In genomic region chr18:2302012-2302411, GRCh38 we compare ENCODE assay signal across 23 cellular contexts.
DNase-seq lines count a peak whose midpoint lies in the region; ATAC-seq, FAIRE-seq and TF ChIP-seq lines count a peak whose summit lies in the region.
"Had no signal": no experiment of that assay in that cellular context is flagged by ENCODE, and none has a peak within 500 bp of the region (broad histone marks: within the 10 kb centered on the region; RNA-seq: fewer than 3 reads in every experiment).

No MANE protein-coding gene starts in this region.

- TF ChIP-seq POLR2A in breast epithelium (IDR thresholded peaks at IDR 0.05), result no peak
- no peak for TF ChIP-seq POLR2A in adrenal gland (IDR thresholded peaks at IDR 0.05)
- no peak for TF ChIP-seq POLR2A in HepG2 (IDR thresholded peaks at IDR 0.05; ENCODE audit: insufficient read depth in 1 of 2, low read depth in 2 of 2, low read length in 2 of 2)

- 22 to 58% (median 40%) methylated on average over 1 of the region's 1 CpG for WGBS in adrenal gland, 4 donors
- 0% methylated on average over 1 of the region's 1 CpG for WGBS in HepG2 (ENCODE audit: low lambda C conversion rate)

- no peak overlapping the region for H3K9ac ChIP-seq in keratinocyte (ENCODE audit: control insufficient read depth, extremely low read depth, insufficient read depth, low read length)
- no peak overlapping the region for H3K9ac ChIP-seq in HepG2 (ENCODE audit: insufficient read depth, low read depth, low read length)

- no peaks in the 10 kb centered on the region for H3K27me3 Mint-ChIP-seq in MCF 10A (ENCODE audit: insufficient read depth, unreplicated experiment)

- H3K27ac Mint-ChIP-seq in MCF 10A (ENCODE audit: low read depth, unreplicated experiment), result peak overlapping the region; percentile 87
- H3K27ac Mint-ChIP-seq: CD8-positive, alpha-beta T cell had no signal

- BruUV-seq in MCF 10A (replicated peaks; lab: Mats Ljungman, UMichigan) (TSS peak; percentile 93), HepG2 (replicated peaks; lab: Mats Ljungman, UMichigan) (no TSS peak)

- H3K9me1 ChIP-seq in keratinocyte (ENCODE audit: control insufficient read depth, extremely low read depth, insufficient read depth, low read length), result no peaks in the 10 kb centered on the region

- intact Hi-C loops in MCF 10A (cut with micrococcal nuclease), result loop anchor here (2.0 to 10.0 kb wide), 2 partner anchors 61 to 187 kb away; no protein-coding TSS in a partner anchor
- intact Hi-C loops in breast epithelium (cut with DNase I; ENCODE audit: low total_unique reads), result no loop called here
- intact Hi-C loops in adrenal gland (cut with DNase I), result no loop called here
- intact Hi-C loops in HepG2 (cut with micrococcal nuclease; ENCODE audit: unreplicated experiment), result loop anchor here (5.0 kb wide), 1 partner anchor 95 kb away; no protein-coding TSS in a partner anchor

- H3K4me2 ChIP-seq in keratinocyte (ENCODE audit: control insufficient read depth, extremely low read depth, insufficient read depth, low read depth, low read length) (no peak overlapping the region), HepG2 (ENCODE audit: low read depth, low read length) (no peak overlapping the region)

- no peaks in the 10 kb centered on the region for H3K9me3 Mint-ChIP-seq in MCF 10A (ENCODE audit: unreplicated experiment)
- H3K9me3 Mint-ChIP-seq: CD8-positive, alpha-beta T cell had no signal

- DNase-seq in MCF 10A (ENCODE audit: unreplicated experiment) (no peak), breast epithelium (ENCODE audit: low spot score in 2 of 2) (no peak), SJSA1 (ENCODE audit: low read depth in 1 of 2, low spot score in 2 of 2) (no peak), keratinocyte (ENCODE audit: low read depth, low spot score) (no peak), Kasumi-1 (lab: John Stamatoyannopoulos, UW) (no peak), adrenal gland (no peak), HepG2 (ENCODE audit: low spot score) (no peak)
- DNase-seq: AML-193; C1 segment of cervical spinal cord; CD8-positive, alpha-beta T cell; DMS79; H7; IMR-90; NCI-H1417; NCI-H1694 treated with DMSO at 0.1 percent for 48 hours; NCI-H2081 treated with DMSO at 0.1 percent for 48 hours; NCI-H2171 treated with DMSO at 0.1 percent for 48 hours; NCI-H524 treated with DMSO at 0.1 percent for 48 hours; NCI-H82; SHP77 had no signal

- POLR2A ChIA-PET in MCF 10A (lab: Yijun Ruan, JAX), result interaction anchor here (0.9 to 1.9 kb wide), 5 partner anchors 11 to 272 kb away, joined by 3 to 7 read pairs (median 4); no protein-coding TSS in a partner anchor
- POLR2A ChIA-PET in HepG2 (lab: Yijun Ruan, JAX), result no interaction called here

- FAIRE-seq in keratinocyte (lab: Jason Lieb, UNC), result no peak
- FAIRE-seq in HepG2 (lab: Jason Lieb, UNC), result no peak

- CTCF ChIA-PET in MCF 10A (lab: Yijun Ruan, JAX), result interaction anchor here (0.6 kb wide), 1 partner anchor 61 kb away, joined by 3 read pairs; no protein-coding TSS in a partner anchor
- CTCF ChIA-PET in HepG2 (lab: Yijun Ruan, JAX; ENCODE audit: low intra/inter-chr PET ratio, low total read pairs), result no interaction called here

- H4K20me1 ChIP-seq in keratinocyte (ENCODE audit: control insufficient read depth, extremely low read depth, insufficient read depth, low read length) (no peaks in the 10 kb centered on the region), HepG2 (ENCODE audit: insufficient read depth, low read length) (no peaks in the 10 kb centered on the region)

- H3K27ac ChIP-seq in breast epithelium (no peak overlapping the region), SJSA1 (peak overlapping the region; percentile 77), keratinocyte (ENCODE audit: control insufficient read depth, insufficient read depth, low read length) (peak overlapping the region; percentile 79), adrenal gland (no peak overlapping the region), HepG2 (ENCODE audit: extremely low read length, insufficient read depth, low read length) (no peak overlapping the region)
- H3K27ac ChIP-seq: 22Rv1, SK-N-MC had no signal

- ATAC-seq in HG02970 (IDR thresholded peaks at IDR 0.05; ENCODE audit: low FRiP score, unreplicated experiment) (no peak), HepG2 (no peak)
- ATAC-seq: CD8-positive, alpha-beta T cell had no signal

- H3K4me3 ChIP-seq in breast epithelium (no peak overlapping the region), SJSA1 (no peak overlapping the region), keratinocyte (ENCODE audit: control insufficient read depth in 2 of 3, extremely low read depth in 1 of 3, insufficient read depth in 2 of 3, low read depth in 1 of 3, low read length in 3 of 3) (peak overlapping the region in 1 of 3 experiments; percentile 12), adrenal gland (no peak overlapping the region), HepG2 (replicated peaks in 1 of 3; ENCODE audit: insufficient read depth in 1 of 3, low read depth in 2 of 3, low read length in 3 of 3) (no peak overlapping the region)
- H3K4me3 ChIP-seq: SK-N-MC had no signal

- in situ Hi-C loops in HepG2 (cut with HindIII; ENCODE audit: extremely low pct_ligation_motif_present, low pct_unique_long_range_greater_than_20kb), result no loop called here

- TF ChIP-seq CTCF in MCF 10A (IDR thresholded peaks at IDR 0.05; ENCODE audit: unreplicated experiment), result no peak
- TF ChIP-seq CTCF in breast epithelium (IDR thresholded peaks at IDR 0.05), result no peak
- TF ChIP-seq CTCF in keratinocyte (optimal IDR thresholded peaks at IDR 0.05 in 1 of 3, IDR thresholded peaks at IDR 0.05 in 1 of 3, conservative IDR thresholded peaks at IDR 0.05 in 1 of 3; ENCODE audit: extremely low read depth in 1 of 3, insufficient read depth in 2 of 3, low read length in 3 of 3), result no peak
- TF ChIP-seq CTCF in adrenal gland (IDR thresholded peaks at IDR 0.05), result no peak
- no peak for TF ChIP-seq CTCF in HepG2 (CRISPR knock-in tag; IDR thresholded peaks at IDR 0.05)

- TF ChIP-seq EP300 in HepG2 (IDR thresholded peaks at IDR 0.05; ENCODE audit: low read depth in 2 of 2, low read length in 2 of 2) (no peak), HepG2 (CRISPR knock-in tag; IDR thresholded peaks at IDR 0.05; ENCODE audit: borderline replicate concordance) (no peak)

- peak overlapping the region; percentile 66 for H3K4me3 Mint-ChIP-seq in MCF 10A (ENCODE audit: unreplicated experiment)
- H3K4me3 Mint-ChIP-seq: CD8-positive, alpha-beta T cell had no signal

- H3K79me2 ChIP-seq in keratinocyte (ENCODE audit: control insufficient read depth, insufficient read depth, low read length) (no peaks in the 10 kb centered on the region), HepG2 (ENCODE audit: insufficient read depth, low read length) (no peaks in the 10 kb centered on the region)

- H3K4me1 Mint-ChIP-seq in MCF 10A (ENCODE audit: insufficient read depth, unreplicated experiment), result peaks cover 58% of the 10 kb centered on the region

- TF ChIP-seq RAD21 in HepG2 (CRISPR knock-in tag; IDR thresholded peaks at IDR 0.05), result no peak

- dilution Hi-C loops in keratinocyte (cut with MboI; ENCODE audit: extremely low pct_ligation_motif_present, low sequenced_read_pairs), result no loop called here

- H3K27me3 ChIP-seq in breast epithelium (no peaks in the 10 kb centered on the region), SJSA1 (replicated peaks) (no peaks in the 10 kb centered on the region), keratinocyte (ENCODE audit: control insufficient read depth, extremely low read depth, insufficient read depth, low read length) (no peaks in the 10 kb centered on the region), adrenal gland (no peaks in the 10 kb centered on the region), HepG2 (ENCODE audit: control insufficient read depth in 1 of 2, insufficient read depth in 2 of 2, low read length in 2 of 2) (no peaks in the 10 kb centered on the region)

- H3K36me3 ChIP-seq in breast epithelium, result no peaks in the 10 kb centered on the region
- H3K36me3 ChIP-seq in SJSA1, result no peaks in the 10 kb centered on the region
- H3K36me3 ChIP-seq in keratinocyte (ENCODE audit: control insufficient read depth in 2 of 2, extremely low read depth in 1 of 2, insufficient read depth in 2 of 2, low read length in 2 of 2), result no peaks in the 10 kb centered on the region
- H3K36me3 ChIP-seq in adrenal gland (replicated peaks in 1 of 2), result no peaks in the 10 kb centered on the region
- no peaks in the 10 kb centered on the region for H3K36me3 ChIP-seq in HepG2 (replicated peaks in 1 of 2; ENCODE audit: control insufficient read depth in 1 of 2, insufficient read depth in 2 of 2, low read length in 2 of 2)

- H2AFZ ChIP-seq in keratinocyte (ENCODE audit: control insufficient read depth, low read length) (no peak overlapping the region), HepG2 (ENCODE audit: low read length) (no peak overlapping the region)

- H3K4me1 ChIP-seq in breast epithelium (no peaks in the 10 kb centered on the region), SJSA1 (replicated peaks) (peaks cover 36% of the 10 kb centered on the region), keratinocyte (ENCODE audit: control insufficient read depth, extremely low read depth, insufficient read depth, low read length) (peaks cover 33% of the 10 kb centered on the region), adrenal gland (replicated peaks in 1 of 2) (no peaks in the 10 kb centered on the region), HepG2 (ENCODE audit: insufficient read depth, low read length) (no peaks in the 10 kb centered on the region)

- H3K9me3 ChIP-seq in breast epithelium, result no peaks in the 10 kb centered on the region
- no peaks in the 10 kb centered on the region for H3K9me3 ChIP-seq in SJSA1 (replicated peaks)
- H3K9me3 ChIP-seq in keratinocyte (ENCODE audit: control insufficient read depth, low read depth, low read length), result no peaks in the 10 kb centered on the region
- H3K9me3 ChIP-seq in adrenal gland (replicated peaks in 1 of 3), result no peaks in the 10 kb centered on the region
- no peaks in the 10 kb centered on the region for H3K9me3 ChIP-seq in HepG2 (ENCODE audit: low read length)

- H3K36me3 Mint-ChIP-seq in MCF 10A (ENCODE audit: insufficient read depth, unreplicated experiment), result no peaks in the 10 kb centered on the region
- H3K36me3 Mint-ChIP-seq: CD8-positive, alpha-beta T cell had no signal

TF ChIP-seq in HepG2, 621 proteins besides CTCF, POLR2A, EP300 and RAD21 (continues in another document):
- no peak for TF ChIP-seq IKZF4 (CRISPR knock-in tag; IDR thresholded peaks at IDR 0.05; ENCODE audit: borderline replicate concordance, low read depth, not compliant biosample characterization)
- no peak for TF ChIP-seq ZBTB26 (CRISPR knock-in tag; IDR thresholded peaks at IDR 0.05; ENCODE audit: borderline replicate concordance)
- no peak for TF ChIP-seq ZNF674 (CRISPR knock-in tag; IDR thresholded peaks at IDR 0.05; ENCODE audit: low read depth)
- TF ChIP-seq YEATS2 (CRISPR knock-in tag; IDR thresholded peaks at IDR 0.05; ENCODE audit: borderline replicate concordance), result no peak

Comparison
In these comparisons a context has a peak if more than half of its experiments do, and no peak if none do; other contexts are left out.
1. intact Hi-C loops: an anchor here in MCF 10A (2.0 to 10.0 kb wide) and HepG2 (5.0 kb wide); none called in breast epithelium and adrenal gland.
2. H3K27ac ChIP-seq: peak in SJSA1 (single experiment) and keratinocyte (single experiment); none in breast epithelium (0 of 2), adrenal gland (0 of 5) and HepG2 (single experiment).